ENCODE assay signal across 10 cellular contexts in genomic region chr10:113982745-113983144, GRCh38.
DNase-seq lines count a peak whose midpoint lies in the region; ATAC-seq and TF ChIP-seq lines count a peak whose summit lies in the region.
"Had no signal": no experiment of that assay in that cellular context is flagged by ENCODE, and none has a peak within 500 bp of the region (broad histone marks: within the 10 kb centered on the region; RNA-seq: fewer than 3 reads in every experiment).

No MANE protein-coding gene starts in this region.

- WGBS in smooth muscle cell (ENCODE audit: low lambda C conversion rate), result 65% methylated on average over 4 of the region's 4 CpGs

- H3F3A ChIP-seq in smooth muscle cell (ENCODE audit: low read depth), result no peaks in the 10 kb centered on the region

- no peak overlapping the region for H3K4me2 ChIP-seq in smooth muscle cell

- no peak overlapping the region for H3K9ac ChIP-seq in smooth muscle cell (ENCODE audit: low read depth)

- H3K4me1 ChIP-seq in smooth muscle cell (ENCODE audit: low read depth), result no peaks in the 10 kb centered on the region

- H3K4me3 ChIP-seq in GM08714 (ENCODE audit: low read length), result peak overlapping the region; percentile 9; the same call in 1 of the 2 replicates
- no peak overlapping the region for H3K4me3 ChIP-seq in epithelial cell of esophagus (ENCODE audit: low read length)
- H3K4me3 ChIP-seq in smooth muscle cell, result no peak overlapping the region

- no peaks in the 10 kb centered on the region for H4K20me1 ChIP-seq in smooth muscle cell (ENCODE audit: low read depth)

- no peak overlapping the region for H3K27ac ChIP-seq in smooth muscle cell (ENCODE audit: low read depth)
- H3K27ac ChIP-seq: VCaP had no signal

- H2AFZ ChIP-seq in smooth muscle cell (ENCODE audit: low read depth), result no peak overlapping the region

- peaks cover 12% of the 10 kb centered on the region for H3K27me3 ChIP-seq in smooth muscle cell (ENCODE audit: low read depth)

- DNase-seq in epithelial cell of esophagus (ENCODE audit: low read depth) (peak; percentile 42), NCI-H1436 treated with DMSO at 0.1 percent for 48 hours (lab: John Stamatoyannopoulos, UW) (no peak), HK-2 (ENCODE audit: unreplicated experiment) (no peak), smooth muscle cell (lab: John Stamatoyannopoulos, UW; ENCODE audit: unreplicated experiment) (no peak), NOMO-1 treated with dmso at 0.1 percent for 144 hours (lab: John Stamatoyannopoulos, UW; ENCODE audit: unreplicated experiment) (no peak)
- DNase-seq: central memory CD4-positive, alpha-beta T cell had no signal

- TF ChIP-seq CTCF in epithelial cell of esophagus (IDR thresholded peaks at IDR 0.05; ENCODE audit: insufficient read depth, low read depth, low read length, missing control alignments) (no peak), smooth muscle cell (IDR thresholded peaks at IDR 0.05; ENCODE audit: borderline replicate concordance, insufficient read depth, poor library complexity, severe bottlenecking) (no peak)

- ATAC-seq in GM19455 (IDR thresholded peaks at IDR 0.05; ENCODE audit: unreplicated experiment) (peak; percentile 81), HG03103 (IDR thresholded peaks at IDR 0.05; ENCODE audit: low read depth, unreplicated experiment) (peak; percentile 73)

- H3K9me3 ChIP-seq in smooth muscle cell (replicated peaks; ENCODE audit: low read depth), result no peaks in the 10 kb centered on the region

- H3K79me2 ChIP-seq in smooth muscle cell (ENCODE audit: low read depth), result no peaks in the 10 kb centered on the region

- no peaks in the 10 kb centered on the region for H3K36me3 ChIP-seq in smooth muscle cell (ENCODE audit: low read depth)
